Comparison of ENCODE assay signal across 13 cellular contexts in the genomic region with DNA sequence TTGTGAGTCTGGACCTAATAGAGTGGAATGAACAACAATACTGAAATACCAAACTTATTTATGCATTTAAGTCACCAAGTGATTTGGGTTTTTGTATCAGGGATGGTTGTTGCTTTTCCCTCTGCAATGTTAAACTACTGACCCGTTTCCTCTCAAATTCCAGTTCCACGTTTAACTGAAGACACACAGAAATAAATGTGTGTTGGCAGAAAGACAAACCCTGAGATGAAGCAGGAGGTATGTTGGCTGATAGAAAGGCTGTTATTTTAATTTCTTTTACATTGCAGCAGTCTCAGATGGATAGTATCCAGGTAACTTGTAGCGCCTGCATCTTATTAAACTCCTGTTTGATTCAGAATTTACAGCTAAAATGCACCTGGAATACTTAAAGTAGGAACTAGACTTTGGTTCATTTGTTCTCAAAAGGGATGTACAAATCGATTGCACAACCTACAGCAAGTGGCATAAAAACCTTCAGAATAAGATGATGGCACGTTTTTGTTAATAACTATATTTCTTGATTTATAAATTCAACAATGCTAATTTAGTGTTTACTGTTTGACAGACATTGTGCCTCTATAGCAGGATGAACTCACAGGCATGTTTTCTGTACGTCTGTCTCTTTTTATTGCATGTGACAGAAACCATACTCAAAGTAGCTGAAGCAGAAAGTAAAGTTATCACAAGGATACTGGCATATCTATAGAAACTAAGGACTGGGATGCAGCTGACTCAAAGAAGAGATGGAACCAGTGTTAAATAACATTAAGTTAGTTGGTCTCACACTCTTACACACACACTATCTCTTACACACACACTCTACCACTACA.
A peak's percentile ranks its signal among the peaks of the same experiment; 100 is the strongest.
DNase-seq lines count a peak whose midpoint lies in the region; TF ChIP-seq lines count a peak whose summit lies in the region.
"Had no signal": no experiment of that assay in that cellular context is flagged by ENCODE, and none has a peak within 500 bp of the region (broad histone marks: within the 10 kb centered on the region; RNA-seq: fewer than 3 reads in every experiment).

No MANE protein-coding gene starts in this region.

- no peak overlapping the region for H2AFZ ChIP-seq in fibroblast of lung (ENCODE audit: low read length)

- no peak for TF ChIP-seq CTCF in fibroblast of lung (conservative IDR thresholded peaks at IDR 0.05 in 1 of 2, IDR thresholded peaks at IDR 0.05 in 1 of 2; ENCODE audit: low read depth in 1 of 2, low read length in 2 of 2)
- no peak for TF ChIP-seq CTCF in sigmoid colon (IDR thresholded peaks at IDR 0.05)

- no peaks in the 10 kb centered on the region for H3K79me2 ChIP-seq in fibroblast of lung (ENCODE audit: control insufficient read depth, insufficient read depth, low read length)

- H3K4me3 ChIP-seq in fibroblast of lung (replicated peaks in 1 of 4; ENCODE audit: control extremely low read depth in 1 of 4, insufficient read depth in 1 of 4, low read depth in 3 of 4, low read length in 4 of 4) (no peak overlapping the region), sigmoid colon (no peak overlapping the region)
- H3K4me3 ChIP-seq: spleen had no signal

- H3K4me1 ChIP-seq in fibroblast of lung (ENCODE audit: control insufficient read depth, extremely low read depth, insufficient read depth, low read length) (peaks cover 2% of the 10 kb centered on the region), sigmoid colon (peaks cover 0 to 77% (median 58%) of the 10 kb centered on the region in 4 donors)

- WGBS in sigmoid colon, 2 donors: 14 to 48% methylated on average over 6 of the region's 6 CpGs

- H3K27ac ChIP-seq in fibroblast of lung (ENCODE audit: insufficient read depth, low read length) (no peak overlapping the region), sigmoid colon (peak overlapping the region in 3 of 4 donors; percentile 42 to 77 (median 74))

- intact Hi-C loops in sigmoid colon (cut with DNase I): loop anchor here (5.0 kb wide), 2 partner anchors 135 to 200 kb away; no protein-coding TSS in a partner anchor

- DNase-seq in NCI-H1092 treated with DMSO at 0.1 percent for 48 hours (lab: John Stamatoyannopoulos, UW): peak; percentile 14
- DNase-seq in NCI-H1092 (lab: John Stamatoyannopoulos, UW): no peak
- DNase-seq in RPMI7951 (ENCODE audit: low read depth): peak; percentile 35
- DNase-seq in fibroblast of lung (ENCODE audit: low read depth in 2 of 2): peak; percentile 57 to 83
- no peak for DNase-seq in sigmoid colon
- DNase-seq in NAMALWA (ENCODE audit: low spot score): no peak
- no peak for DNase-seq in RKO (ENCODE audit: low spot score)
- no peak for DNase-seq in stimulated activated naive CD4-positive, alpha-beta T cell treated with Interleukin-2 at 50 U/mL for 16 hours (lab: John Stamatoyannopoulos, UW)
- DNase-seq: activated CD4-positive, alpha-beta T cell treated with anti-CD3 and anti-CD28 coated beads for 48 hours; activated T-cell treated with anti-CD3 and anti-CD28 coated beads, Interleukin-2, amount 50 U/mL, for 4 hours; left ventricle myocardium superior; OCI-M1; spleen had no signal

- H3K36me3 ChIP-seq in fibroblast of lung (ENCODE audit: control insufficient read depth, insufficient read depth, low read length) (no peaks in the 10 kb centered on the region), sigmoid colon (no peaks in the 10 kb centered on the region)
- H3K36me3 ChIP-seq: spleen had no signal

- H3K9ac ChIP-seq in fibroblast of lung (ENCODE audit: insufficient read depth, low read length): no peak overlapping the region

- TF ChIP-seq POLR2A in sigmoid colon (IDR thresholded peaks at IDR 0.05): no peak

- peak in 2 of 4 donors; percentile 58 to 64 for TF ChIP-seq EP300 in sigmoid colon (IDR thresholded peaks at IDR 0.05)

- no peaks in the 10 kb centered on the region for H4K20me1 ChIP-seq in fibroblast of lung (ENCODE audit: control insufficient read depth, extremely low read depth, insufficient read depth, low read length)

- no peaks in the 10 kb centered on the region for H3K9me3 ChIP-seq in fibroblast of lung (ENCODE audit: control insufficient read depth, insufficient read depth, low read depth, low read length)
- no peaks in the 10 kb centered on the region for H3K9me3 ChIP-seq in sigmoid colon
- H3K9me3 ChIP-seq: spleen had no signal

- H3K4me2 ChIP-seq in fibroblast of lung (ENCODE audit: extremely low read depth, insufficient read depth, low read length): no peak overlapping the region

- H3K27me3 ChIP-seq in fibroblast of lung (ENCODE audit: control insufficient read depth, insufficient read depth, low read length): no peaks in the 10 kb centered on the region
- H3K27me3 ChIP-seq in sigmoid colon: no peaks in the 10 kb centered on the region
- H3K27me3 ChIP-seq: spleen had no signal

Comparison
In these comparisons a context has a peak if more than half of its experiments do, and no peak if none do; other contexts are left out.
1. DNase-seq: peak in NCI-H1092 treated with DMSO at 0.1 percent for 48 hours (single experiment), RPMI7951 (single experiment) and fibroblast of lung (2 of 2); none in NCI-H1092 (single experiment), sigmoid colon (single experiment), NAMALWA (single experiment), RKO (single experiment) and stimulated activated naive CD4-positive, alpha-beta T cell treated with Interleukin-2 at 50 U/mL for 16 hours (single experiment).